In the genomic region with DNA sequence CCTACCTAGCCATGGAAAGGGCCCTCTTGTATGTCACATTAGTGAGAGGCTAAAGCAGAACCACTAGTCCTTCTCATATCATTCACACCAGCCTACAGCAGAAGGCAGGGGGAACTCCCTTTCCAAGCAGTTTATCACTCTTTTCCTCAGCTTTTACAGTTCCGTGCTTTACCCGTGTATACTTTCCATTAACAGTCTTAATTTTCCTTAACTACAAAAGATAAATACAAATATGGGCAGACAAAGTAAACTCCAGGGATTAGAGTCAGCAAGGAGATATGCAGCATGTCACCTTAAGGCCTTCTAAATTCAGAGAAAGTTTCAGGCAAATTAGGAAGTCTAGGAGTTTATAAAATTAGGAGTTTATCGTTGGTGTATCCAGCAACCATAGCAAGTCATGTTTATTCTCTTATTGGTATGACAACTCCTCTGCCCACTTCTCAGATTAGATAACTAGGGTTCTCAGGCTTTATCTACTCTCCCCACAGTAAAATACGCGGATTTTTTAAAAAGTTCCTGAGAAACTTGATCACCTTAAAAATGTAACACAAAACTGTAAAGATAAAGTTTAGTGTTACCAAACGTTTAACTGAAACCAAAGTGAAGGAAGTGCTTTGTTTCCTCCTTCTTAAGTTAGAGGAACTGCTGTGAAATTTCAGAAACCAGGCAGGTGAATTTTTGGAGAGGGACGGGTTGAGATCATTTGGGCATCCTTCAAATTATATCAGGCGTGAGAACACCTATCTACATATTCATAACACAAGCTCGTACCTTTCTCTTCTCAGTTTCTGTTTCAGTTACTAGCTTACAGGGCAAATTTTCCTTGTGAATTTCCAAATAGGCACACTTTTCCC, we compare ENCODE assay signal across 12 cellular contexts. TPM values are rescaled to one million over a fixed set of nuclear protein-coding genes. Genes with fewer than 3 reads are reported as not detected.
DNase-seq lines count a peak whose midpoint lies in the region; ATAC-seq, FAIRE-seq and TF ChIP-seq lines count a peak whose summit lies in the region.
"Had no signal": no experiment of that assay in that cellular context is flagged by ENCODE, and none has a peak within 500 bp of the region (broad histone marks: within the 10 kb centered on the region; RNA-seq: fewer than 3 reads in every experiment).

No MANE protein-coding gene starts in this region.

- no peak for TF ChIP-seq RAD21 in K562 (CRISPR knock-in tag; conservative IDR thresholded peaks at IDR 0.05 in 1 of 2, IDR thresholded peaks at IDR 0.05 in 1 of 2)

- H3K27me3 ChIP-seq in K562 (ENCODE audit: control insufficient read depth in 2 of 2, insufficient read depth in 2 of 2, low read length in 2 of 2): no peaks in the 10 kb centered on the region; a peak in 1 of 5 replicates
- no peaks in the 10 kb centered on the region for H3K27me3 ChIP-seq in parathyroid adenoma (ENCODE audit: control insufficient read depth, insufficient read depth, low read length)
- H3K27me3 ChIP-seq: spleen had no signal

- no peaks in the 10 kb centered on the region for H3K79me2 ChIP-seq in K562 (ENCODE audit: control insufficient read depth, insufficient read depth, low read length)
- no peaks in the 10 kb centered on the region for H3K79me2 ChIP-seq in parathyroid adenoma

- POLR2A ChIA-PET in K562 (lab: Yijun Ruan, JAX): interaction anchor here (0.9 kb wide), 1 partner anchor 20 kb away, joined by 4 read pairs; no protein-coding TSS in a partner anchor

- no peaks in the 10 kb centered on the region for H3K9me3 ChIP-seq in K562 (replicated peaks; ENCODE audit: control insufficient read depth, insufficient read depth, low read depth, low read length)
- no peaks in the 10 kb centered on the region for H3K9me3 ChIP-seq in parathyroid adenoma (ENCODE audit: control insufficient read depth, low read length)
- H3K9me3 ChIP-seq: spleen had no signal

- WGBS in K562 (ENCODE audit: insufficient coverage, low coverage, missing lambda C conversion rate): 9% methylated on average over 9 of the region's 9 CpGs

- no peaks in the 10 kb centered on the region for H3K9me1 ChIP-seq in K562 (ENCODE audit: control insufficient read depth, insufficient read depth, low read length)

- H2AFZ ChIP-seq in K562 (ENCODE audit: low read depth, low read length): peak overlapping the region; percentile 21; the same call in 1 of the 2 replicates
- H2AFZ ChIP-seq in parathyroid adenoma: peak overlapping the region; percentile 63

- no peak for TF ChIP-seq EP300 in K562 (IDR thresholded peaks at IDR 0.05; ENCODE audit: low read length)

- H3K9ac ChIP-seq in K562 (ENCODE audit: insufficient read depth in 1 of 2, low read depth in 2 of 2, low read length in 2 of 2) (no peak overlapping the region), parathyroid adenoma (no peak overlapping the region)

- H3K36me3 ChIP-seq in K562 (ENCODE audit: control insufficient read depth, insufficient read depth, low read length): no peaks in the 10 kb centered on the region
- H3K36me3 ChIP-seq in parathyroid adenoma (ENCODE audit: control insufficient read depth, insufficient read depth, low read length): no peaks in the 10 kb centered on the region

- no peak overlapping the region for H3K4me3 ChIP-seq in K562
- H3K4me3 ChIP-seq in parathyroid adenoma (ENCODE audit: low read depth, low read length): peak overlapping the region; percentile 60
- H3K4me3 ChIP-seq: spleen had no signal

- H3K27ac ChIP-seq in K562 (ENCODE audit: extremely low read depth, low read depth, low read length) (no peak overlapping the region), parathyroid adenoma (peak overlapping the region; percentile 74)
- H3K27ac ChIP-seq: spleen had no signal

- ATAC-seq in GM18907 (IDR thresholded peaks at IDR 0.05; ENCODE audit: unreplicated experiment) (peak; percentile 52), HG03439 (IDR thresholded peaks at IDR 0.05; ENCODE audit: unreplicated experiment) (peak; percentile 51), K562 (peak; percentile 70), left ventricle myocardium superior (no peak)

- H4K20me1 ChIP-seq in K562 (replicated peaks; ENCODE audit: control insufficient read depth, insufficient read depth, low read length): no peaks in the 10 kb centered on the region

- no peak for TF ChIP-seq POLR2A in K562 (conservative IDR thresholded peaks at IDR 0.05)

- peak overlapping the region; percentile 9; the same call in 1 of the 2 replicates for H3K4me2 ChIP-seq in K562 (ENCODE audit: insufficient read depth, low read length)
- H3K4me2 ChIP-seq in parathyroid adenoma (ENCODE audit: low read length): peak overlapping the region; percentile 79

- FAIRE-seq in K562 (lab: Jason Lieb, UNC) (no peak), RCC 7860 (lab: Jason Lieb, UNC) (no peak)

- H3K4me1 ChIP-seq in K562 (replicated peaks in 1 of 2; ENCODE audit: control insufficient read depth in 2 of 2, insufficient read depth in 2 of 2, low read length in 2 of 2) (peaks cover 0 to 19% of the 10 kb centered on the region in 2 experiments; a peak in 3 of 5 replicates), parathyroid adenoma (peaks cover 6% of the 10 kb centered on the region)

- CTCF ChIA-PET in K562 (lab: Yijun Ruan, JAX; ENCODE audit: low intra/inter-chr PET ratio): no interaction called here

- no TSS peak for BruUV-seq in K562 (replicated peaks; lab: Mats Ljungman, UMichigan)

- intact Hi-C loops in K562 (cut with micrococcal nuclease) (no loop called here), left ventricle myocardium superior (cut with micrococcal nuclease) (no loop called here)

- in situ Hi-C loops in K562 (cut with MboI): no loop called here

- DNase-seq in K562 (ENCODE audit: extremely low read depth in 1 of 4, low spot score in 3 of 4): no peak
- no peak for DNase-seq in iPS-NIHi11 (ENCODE audit: low spot score)
- no peak for DNase-seq in left ventricle myocardium superior
- DNase-seq in RCC 7860 (ENCODE audit: low spot score): no peak
- DNase-seq: aorta, NCI-H1092, spleen had no signal

- TF ChIP-seq CTCF in K562 (IDR thresholded peaks at IDR 0.05 in 2 of 3, conservative IDR thresholded peaks at IDR 0.05 in 1 of 3; ENCODE audit: insufficient read depth in 2 of 3, low read depth in 1 of 3, low read length in 3 of 3) (no peak), parathyroid adenoma (IDR thresholded peaks at IDR 0.05) (no peak)

TF ChIP-seq in K562, 482 proteins besides CTCF, POLR2A, EP300 and RAD21 (continues in another document):
- peak; percentile 54; the same call in 1 of the 2 replicates for TF ChIP-seq ADNP (tag; IDR thresholded peaks at IDR 0.05)
- 0 out of 2 replicates have a peak, but pooled peaks have one; percentile 31 for TF ChIP-seq SP1 (CRISPR knock-in tag; IDR thresholded peaks at IDR 0.05)
- 0 out of 2 replicates have a peak, but pooled peaks have one; percentile 13 for TF ChIP-seq TEAD4 (IDR thresholded peaks at IDR 0.05; ENCODE audit: low read length)
- TF ChIP-seq TEAD4 (CRISPR knock-in tag; IDR thresholded peaks at IDR 0.05; ENCODE audit: borderline replicate concordance): no peak
- peak; percentile 34 for TF ChIP-seq ZFX (CRISPR knock-in tag; IDR thresholded peaks at IDR 0.05)
- TF ChIP-seq IRF2 (CRISPR knock-in tag; IDR thresholded peaks at IDR 0.05): no peak
- 0 out of 2 replicates have a peak, but pooled peaks have one; percentile 9 for TF ChIP-seq CBFA2T3 (IDR thresholded peaks at IDR 0.05)
- peak; percentile 20; the same call in 1 of the 2 replicates for TF ChIP-seq RFX1 (IDR thresholded peaks at IDR 0.05)
- 0 out of 2 replicates have a peak, but pooled peaks have one; percentile 67 for TF ChIP-seq FOXJ2 (tag; IDR thresholded peaks at IDR 0.05)
- TF ChIP-seq TCF3 (CRISPR knock-in tag; IDR thresholded peaks at IDR 0.05): peak; percentile 31; the same call in 1 of the 2 replicates

RNA-seq across cellular contexts. Expression of a gene that starts 42.7 kb away (rescaled TPM):
- 42.9 and 68.7 TPM in 2 replicates for total RNA-seq in K562 (2011; cell fraction: chromatin; rRNA removed; ENCODE audit: low replicate concordance)
- 38.0 and 48.8 TPM in 2 replicates for total RNA-seq in K562 (2011; cell fraction: nucleolus; rRNA removed)
- total RNA-seq in K562 (2011; cell fraction: nucleoplasm; rRNA removed): 58.8 and 72.3 TPM in 2 replicates
- total RNA-seq in K562 (2014; rRNA removed): 14.4 and 18.4 TPM in 2 replicates
- total RNA-seq in K562 (2014; rRNA removed; fragmentation: Illumina TruSeq; extraction: Trizol): 28.9 and 30.9 TPM in 2 replicates
- 17.9 and 19.5 TPM in 2 replicates for total RNA-seq in K562 (2015; rRNA removed; fragmentation: Illumina TruSeq; extraction: Trizol)
- total RNA-seq in K562 (2021): 18.0 TPM in 2 replicates
- polyA plus RNA-seq in K562 (2011; rRNA removed): 37.9 and 42.8 TPM in 2 replicates
- polyA plus RNA-seq in K562 (2011; cell fraction: cytosol; rRNA removed): 24.1 and 28.5 TPM in 2 replicates
- polyA plus RNA-seq in K562 (2011; cell fraction: nucleus; rRNA removed): 31.4 and 36.6 TPM in 2 replicates
- polyA plus RNA-seq in K562 (2012): 9.8 TPM in 2 replicates
- 17.6 and 20.0 TPM in 2 replicates for polyA plus RNA-seq in K562 (2014; fragmentation: Illumina TruSeq; extraction: Trizol)
- polyA plus RNA-seq in K562 (2014; fragmentation: Nextera tagmentation; extraction: Ambion mirVana): 1 to 10 TPM; 7.4 to 8.9 TPM
- polyA plus RNA-seq in K562 (2014; rRNA removed): 19.2 and 19.4 TPM in 2 replicates
- polyA minus RNA-seq in K562 (2011; rRNA and poly(A)+ RNA removed): 47.3 and 49.6 TPM in 2 replicates
- polyA minus RNA-seq in K562 (2011; cell fraction: cytosol; rRNA and poly(A)+ RNA removed): 15.4 and 19.0 TPM in 2 replicates
- 24.2 and 32.8 TPM in 2 replicates for polyA minus RNA-seq in K562 (2011; cell fraction: nucleus; rRNA and poly(A)+ RNA removed)
- total RNA-seq in left ventricle myocardium superior: 18.2 TPM

RNA-seq across cellular contexts. Expression of a gene that starts 57.8 kb away (rescaled TPM):
- not detected in 2 replicates for total RNA-seq in K562 (2011; cell fraction: chromatin; rRNA removed; ENCODE audit: low replicate concordance)
- not detected in 2 replicates for total RNA-seq in K562 (2011; cell fraction: nucleolus; rRNA removed)
- total RNA-seq in K562 (2011; cell fraction: nucleoplasm; rRNA removed): not detected in 2 replicates
- not detected in 2 replicates for total RNA-seq in K562 (2014; rRNA removed)
- not detected in 2 replicates for total RNA-seq in K562 (2014; rRNA removed; fragmentation: Illumina TruSeq; extraction: Trizol)
- total RNA-seq in K562 (2015; rRNA removed; fragmentation: Illumina TruSeq; extraction: Trizol): not detected in 2 replicates
- total RNA-seq in K562 (2021): 0.07 and 0.13 TPM in 2 replicates
- polyA plus RNA-seq in K562 (2011; rRNA removed): not detected in 2 replicates
- not detected in 2 replicates for polyA plus RNA-seq in K562 (2011; cell fraction: cytosol; rRNA removed)
- not detected in 2 replicates for polyA plus RNA-seq in K562 (2011; cell fraction: nucleus; rRNA removed)
- polyA plus RNA-seq in K562 (2012): not detected in 2 replicates
- not detected in 2 replicates for polyA plus RNA-seq in K562 (2014; fragmentation: Illumina TruSeq; extraction: Trizol)
- polyA plus RNA-seq in K562 (2014; fragmentation: Nextera tagmentation; extraction: Ambion mirVana): not detected
- 0.03 TPM in 1 of 2 replicates, not detected in the other for polyA plus RNA-seq in K562 (2014; rRNA removed)
- polyA minus RNA-seq in K562 (2011; rRNA and poly(A)+ RNA removed): not detected in 2 replicates
- polyA minus RNA-seq in K562 (2011; cell fraction: cytosol; rRNA and poly(A)+ RNA removed): 0.27 TPM in 1 of 2 replicates, not detected in the other
- not detected in 2 replicates for polyA minus RNA-seq in K562 (2011; cell fraction: nucleus; rRNA and poly(A)+ RNA removed)
- 11.8 TPM for total RNA-seq in left ventricle myocardium superior
- total RNA-seq: Daoy, lung microvascular endothelial cell had no signal

Comparison
In these comparisons a context has a peak if more than half of its experiments do, and no peak if none do; other contexts are left out.
1. RNA of a gene that starts 57.8 kb away (total RNA-seq): 11.8 TPM in left ventricle myocardium superior (single experiment); 0.07 to 0.13 TPM in K562; every median in the first group is over 10 times any median in the second.